In the genomic region with DNA sequence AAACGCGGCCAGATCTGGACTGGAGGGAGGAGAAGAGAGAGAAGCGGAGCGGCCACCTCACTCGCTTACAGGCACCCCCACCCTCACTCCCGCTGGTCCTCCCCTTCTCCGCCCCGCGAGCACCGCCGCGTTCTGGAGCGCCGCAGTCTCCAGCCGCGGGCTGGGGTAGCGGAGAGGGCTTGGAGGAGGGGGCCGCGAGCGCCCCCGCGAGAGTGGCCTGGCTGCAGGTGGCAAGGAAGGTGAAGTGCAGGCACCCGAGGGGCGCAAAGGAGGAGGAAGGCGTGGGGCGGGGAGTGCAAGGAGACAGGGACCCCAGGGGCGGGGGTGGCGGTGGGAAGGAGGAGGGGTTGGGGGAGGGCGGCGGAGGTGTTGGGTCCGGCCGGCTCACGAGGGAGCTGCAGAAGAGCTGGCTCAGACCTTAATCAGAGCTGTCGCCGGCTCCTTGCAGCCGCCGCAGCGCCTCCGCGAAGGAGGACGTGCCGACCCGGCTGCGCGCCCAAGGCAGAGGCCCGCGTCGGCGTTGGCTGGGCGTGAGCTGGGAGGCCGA, we compare ENCODE assay signal across 10 cellular contexts. TPM values are rescaled to one million over a fixed set of nuclear protein-coding genes. Genes with fewer than 3 reads are reported as not detected.
DNase-seq lines count a peak whose midpoint lies in the region; ATAC-seq and TF ChIP-seq lines count a peak whose summit lies in the region.
"Had no signal": no experiment of that assay in that cellular context is flagged by ENCODE, and none has a peak within 500 bp of the region (broad histone marks: within the 10 kb centered on the region; RNA-seq: fewer than 3 reads in every experiment).

A gene with protein sequence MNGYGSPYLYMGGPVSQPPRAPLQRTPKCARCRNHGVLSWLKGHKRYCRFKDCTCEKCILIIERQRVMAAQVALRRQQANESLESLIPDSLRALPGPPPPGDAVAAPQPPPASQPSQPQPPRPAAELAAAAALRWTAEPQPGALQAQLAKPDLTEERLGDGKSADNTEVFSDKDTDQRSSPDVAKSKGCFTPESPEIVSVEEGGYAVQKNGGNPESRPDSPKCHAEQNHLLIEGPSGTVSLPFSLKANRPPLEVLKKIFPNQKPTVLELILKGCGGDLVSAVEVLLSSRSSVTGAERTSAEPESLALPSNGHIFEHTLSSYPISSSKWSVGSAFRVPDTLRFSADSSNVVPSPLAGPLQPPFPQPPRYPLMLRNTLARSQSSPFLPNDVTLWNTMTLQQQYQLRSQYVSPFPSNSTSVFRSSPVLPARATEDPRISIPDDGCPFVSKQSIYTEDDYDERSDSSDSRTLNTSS (plus strand): TSS at position 398 of the 547 bp plus-strand sequence. CDS start 347 bp downstream, outside the sequence.

- no peaks in the 10 kb centered on the region for H3K36me3 Mint-ChIP-seq in activated naive CD4-positive, alpha-beta T cell treated with anti-CD3 and anti-CD28 coated beads for 36 hours (ENCODE audit: low read depth)
- peaks cover 6% of the 10 kb centered on the region for H3K36me3 Mint-ChIP-seq in stimulated activated effector memory CD8-positive, alpha-beta T cell treated with anti-CD3 and anti-CD28 coated beads, Interleukin-12 subunit alpha, Interleukin-12 subunit beta, amount 100 ng/mL, for 72 hours
- H3K36me3 Mint-ChIP-seq: CD8-positive, alpha-beta memory T cell had no signal

- 1 to 2% methylated on average over 24 to 49 of the region's 51 CpGs for WGBS in testis, 2 donors

- H3K4me3 ChIP-seq in testis: peak within 1 kb of the TSS; percentile 39 to 61

- H3K27ac ChIP-seq in testis: no peak within 1 kb of the TSS

- TF ChIP-seq POLR2A in testis (IDR thresholded peaks at IDR 0.05): no peak

- intact Hi-C loops in activated naive CD4-positive, alpha-beta T cell treated with anti-CD3 and anti-CD28 coated beads for 36 hours (cut with micrococcal nuclease): no loop called here
- intact Hi-C loops in testis (cut with DNase I; ENCODE audit: low total_unique reads): no loop called here

- CTCF ChIA-PET in activated naive CD4-positive, alpha-beta T cell treated with anti-CD3 and anti-CD28 coated beads for 36 hours (lab: Charles Lee): interaction anchor here (0.6 kb wide), 1 partner anchor 435 kb away, joined by 3 read pairs; no protein-coding TSS in a partner anchor

- ATAC-seq in stimulated activated effector memory CD8-positive, alpha-beta T cell treated with anti-CD3 and anti-CD28 coated beads, Interleukin-12 subunit alpha, Interleukin-12 subunit beta, amount 100 ng/mL, for 72 hours: no peak

- TF ChIP-seq CTCF in testis (IDR thresholded peaks at IDR 0.05): no peak

- no peaks in the 10 kb centered on the region for H3K9me3 Mint-ChIP-seq in activated naive CD4-positive, alpha-beta T cell treated with anti-CD3 and anti-CD28 coated beads for 36 hours
- H3K9me3 Mint-ChIP-seq in stimulated activated effector memory CD8-positive, alpha-beta T cell treated with anti-CD3 and anti-CD28 coated beads, Interleukin-12 subunit alpha, Interleukin-12 subunit beta, amount 100 ng/mL, for 72 hours: no peaks in the 10 kb centered on the region

- peaks cover 75% of the 10 kb centered on the region for H3K27me3 Mint-ChIP-seq in activated naive CD4-positive, alpha-beta T cell treated with anti-CD3 and anti-CD28 coated beads for 36 hours (ENCODE audit: low read depth)

- no peak within 1 kb of the TSS for H3K27ac Mint-ChIP-seq in activated naive CD4-positive, alpha-beta T cell treated with anti-CD3 and anti-CD28 coated beads for 36 hours
- no peak within 1 kb of the TSS for H3K27ac Mint-ChIP-seq in stimulated activated effector memory CD8-positive, alpha-beta T cell treated with anti-CD3 and anti-CD28 coated beads, Interleukin-12 subunit alpha, Interleukin-12 subunit beta, amount 100 ng/mL, for 72 hours

- H3K4me1 ChIP-seq in testis: peaks cover 11% of the 10 kb centered on the region

- peaks cover 20% of the 10 kb centered on the region for H3K4me1 Mint-ChIP-seq in activated naive CD4-positive, alpha-beta T cell treated with anti-CD3 and anti-CD28 coated beads for 36 hours (ENCODE audit: low read depth)
- H3K4me1 Mint-ChIP-seq in stimulated activated effector memory CD8-positive, alpha-beta T cell treated with anti-CD3 and anti-CD28 coated beads, Interleukin-12 subunit alpha, Interleukin-12 subunit beta, amount 100 ng/mL, for 72 hours: no peaks in the 10 kb centered on the region

- no peak for DNase-seq in activated naive CD4-positive, alpha-beta T cell treated with anti-CD3 and anti-CD28 coated beads for 36 hours
- no peak for DNase-seq in activated naive CD4-positive, alpha-beta T cell treated with Interleukin-2 at 50 U/mL for 16 hours
- DNase-seq in RPMI8226 (peak; percentile 27), iPS-NIHi11 (ENCODE audit: low spot score) (peak; percentile 79), testis (no peak), NK-92 (lab: John Stamatoyannopoulos, UW; ENCODE audit: unreplicated experiment) (no peak), DMS114 treated with DMSO at 0.1 percent for 48 hours (lab: John Stamatoyannopoulos, UW; ENCODE audit: unreplicated experiment) (no peak)
- no peak for DNase-seq in stimulated activated effector memory CD8-positive, alpha-beta T cell treated with anti-CD3 and anti-CD28 coated beads, Interleukin-12 subunit alpha, Interleukin-12 subunit beta, amount 100 ng/mL, for 72 hours (ENCODE audit: low spot score in 2 of 2)
- DNase-seq: CD8-positive, alpha-beta memory T cell; foreskin melanocyte had no signal

- H3K9me3 ChIP-seq in testis: no peaks in the 10 kb centered on the region

- peak within 1 kb of the TSS; percentile 23 for H3K4me3 Mint-ChIP-seq in activated naive CD4-positive, alpha-beta T cell treated with anti-CD3 and anti-CD28 coated beads for 36 hours
- no peak within 1 kb of the TSS for H3K4me3 Mint-ChIP-seq in stimulated activated effector memory CD8-positive, alpha-beta T cell treated with anti-CD3 and anti-CD28 coated beads, Interleukin-12 subunit alpha, Interleukin-12 subunit beta, amount 100 ng/mL, for 72 hours

- H3K36me3 ChIP-seq in testis (ENCODE audit: low read depth, missing control alignments): no peaks in the 10 kb centered on the region

- no peaks in the 10 kb centered on the region for H3K27me3 ChIP-seq in testis

RNA-seq across cellular contexts. Expression of the gene that starts here (rescaled TPM):
- total RNA-seq in activated naive CD4-positive, alpha-beta T cell treated with anti-CD3 and anti-CD28 coated beads for 36 hours: not detected
- 10 to 100 TPM in 1 of 2 donors, 1 to 10 TPM in 1; 6.3 to 11.8 TPM for total RNA-seq in testis
- polyA plus RNA-seq in testis (ENCODE audit: insufficient read depth, low read depth, low replicate concordance): 6.7 TPM
- total RNA-seq: CD8-positive, alpha-beta memory T cell had no signal
- polyA plus RNA-seq: CD8-positive, alpha-beta memory T cell had no signal

Comparison
In these comparisons a context has a peak if more than half of its experiments do, and no peak if none do; other contexts are left out.
1. RNA of the gene that starts here (total RNA-seq): 6.3 to 11.8 TPM in testis; not detected in activated naive CD4-positive, alpha-beta T cell treated with anti-CD3 and anti-CD28 coated beads for 36 hours; every median in the first group is over 4 times any median in the second.
2. DNase-seq: peak in RPMI8226 (single experiment) and iPS-NIHi11 (single experiment); none in activated naive CD4-positive, alpha-beta T cell treated with anti-CD3 and anti-CD28 coated beads for 36 hours (single experiment), activated naive CD4-positive, alpha-beta T cell treated with Interleukin-2 at 50 U/mL for 16 hours (single experiment), testis (single experiment), stimulated activated effector memory CD8-positive, alpha-beta T cell treated with anti-CD3 and anti-CD28 coated beads, Interleukin-12 subunit alpha, Interleukin-12 subunit beta, amount 100 ng/mL, for 72 hours (0 of 2), NK-92 (single experiment) and DMS114 treated with DMSO at 0.1 percent for 48 hours (single experiment).